Comparison of ENCODE assay signal across 20 cellular contexts in genomic region chr16:85913688-85914422, GRCh38. TPM values are rescaled to one million over a fixed set of nuclear protein-coding genes. Genes with fewer than 3 reads are reported as not detected.
DNase-seq lines count a peak whose midpoint lies in the region; ATAC-seq, FAIRE-seq and TF ChIP-seq lines count a peak whose summit lies in the region.
"Had no signal": no experiment of that assay in that cellular context is flagged by ENCODE, and none has a peak within 500 bp of the region (broad histone marks: within the 10 kb centered on the region; RNA-seq: fewer than 3 reads in every experiment).

No MANE protein-coding gene starts in this region.

- no peaks in the 10 kb centered on the region for H3K9me2 ChIP-seq in OCI-LY1 (ENCODE audit: low read depth, low read length)

- TF ChIP-seq CTCF in OCI-LY1 (IDR thresholded peaks at IDR 0.05; ENCODE audit: low read length) (no peak), H1 (IDR thresholded peaks at IDR 0.05; ENCODE audit: control extremely low read depth in 1 of 3, insufficient read depth in 1 of 3, low read depth in 1 of 3, low read length in 3 of 3) (no peak), pancreas (IDR thresholded peaks at IDR 0.05) (no peak)

- TF ChIP-seq POLR2A in GM12892 (IDR thresholded peaks at IDR 0.05; ENCODE audit: low read depth, low read length) (peak; percentile 42), H1 (IDR thresholded peaks at IDR 0.05; ENCODE audit: control extremely low read depth in 1 of 2, low read depth in 2 of 2, low read length in 2 of 2) (no peak)

- H3K4me1 ChIP-seq in OCI-LY1 (ENCODE audit: insufficient read depth, low read length, severe bottlenecking) = peaks cover 90% of the 10 kb centered on the region
- peaks cover 0 to 5% (median 2%) of the 10 kb centered on the region in 4 experiments; a peak in 3 of 7 replicates for H3K4me1 ChIP-seq in H1 (replicated peaks in 1 of 4; ENCODE audit: control insufficient read depth in 3 of 4, insufficient read depth in 4 of 4, low read length in 3 of 4)
- H3K4me1 ChIP-seq in trophoblast cell (ENCODE audit: control insufficient read depth in 1 of 2, insufficient read depth in 2 of 2, low read length in 2 of 2) = peaks cover 9 to 15% of the 10 kb centered on the region in 2 experiments
- peaks cover 6 to 12% (median 11%) of the 10 kb centered on the region in 3 donors for H3K4me1 ChIP-seq in pancreas

- H2BK5ac ChIP-seq in H1 (ENCODE audit: low read depth, low read length) = peak overlapping the region; percentile 12; the same call in 1 of the 2 replicates
- no peak overlapping the region for H2BK5ac ChIP-seq in trophoblast cell (ENCODE audit: low read depth, low read length, poor library complexity)

- H3K36me3 ChIP-seq in OCI-LY1 (ENCODE audit: insufficient read depth, low read length) (peaks cover 100% of the 10 kb centered on the region), H1 (ENCODE audit: control insufficient read depth in 2 of 4, insufficient read depth in 4 of 4, low read length in 3 of 4) (no peaks in the 10 kb centered on the region), trophoblast cell (ENCODE audit: control insufficient read depth in 1 of 2, insufficient read depth in 2 of 2, low read length in 2 of 2) (peaks cover 11 to 29% of the 10 kb centered on the region in 2 experiments), pancreas (no peaks in the 10 kb centered on the region)

- no peak overlapping the region for H4K8ac ChIP-seq in H1 (ENCODE audit: extremely low read depth, insufficient read depth, low read length)
- H4K8ac ChIP-seq in trophoblast cell (ENCODE audit: low read depth, low read length) = no peak overlapping the region

- no peak for FAIRE-seq in GM12892 (lab: Jason Lieb, UNC)
- FAIRE-seq in H1 (lab: Jason Lieb, UNC) = no peak
- FAIRE-seq in pancreas (lab: Jason Lieb, UNC) = no peak

- CTCF ChIA-PET in H1 (lab: Charles Lee; ENCODE audit: partially characterized antibody) = interaction anchor here (1.0 to 10.2 kb wide), 9 partner anchors 16 to 92 kb away, joined by 3 to 52 read pairs (median 4); no protein-coding TSS in a partner anchor

- POLR2A ChIA-PET in H1 (lab: Charles Lee; ENCODE audit: partially characterized antibody) = no interaction called here

- DNase-seq in GM12892 (ENCODE audit: insufficient read length) = no peak
- no peak for DNase-seq in H1 (ENCODE audit: low read depth in 1 of 2, low spot score in 2 of 2)
- no peak for DNase-seq in trophoblast cell
- DNase-seq in stimulated activated CD4-positive, alpha-beta T cell treated with anti-CD3 and anti-CD28 coated beads, Interleukin-15, amount 100 ng/mL, for 24 hours = no peak
- no peak for DNase-seq in DMS53 treated with DMSO at 0.1 percent for 48 hours (lab: John Stamatoyannopoulos, UW; ENCODE audit: unreplicated experiment)
- no peak for DNase-seq in pancreas
- DNase-seq: activated gamma-delta T cell treated with Interleukin-2 at 50 U/mL for 16 hours, AML-193, body of pancreas, DMS153, KBM-7, NCI-H1417 treated with DMSO at 0.1 percent for 48 hours, NCI-H2227 treated with DMSO at 0.1 percent for 48 hours, right cardiac atrium, testis had no signal

- no peaks in the 10 kb centered on the region for H3K9me3 ChIP-seq in OCI-LY1 (ENCODE audit: low read length)
- no peaks in the 10 kb centered on the region for H3K9me3 ChIP-seq in H1 (ENCODE audit: insufficient read depth in 2 of 2, low read depth in 1 of 2, low read length in 1 of 2)
- peaks cover 2% of the 10 kb centered on the region for H3K9me3 ChIP-seq in trophoblast cell (ENCODE audit: insufficient read depth, low read depth, low read length)
- H3K9me3 ChIP-seq in pancreas = no peaks in the 10 kb centered on the region
- H3K9me3 ChIP-seq: body of pancreas, testis had no signal

- no peaks in the 10 kb centered on the region for H3K79me1 ChIP-seq in H1 (ENCODE audit: low read depth, low read length)
- no peaks in the 10 kb centered on the region for H3K79me1 ChIP-seq in trophoblast cell (ENCODE audit: low read length)

- H3K4me3 ChIP-seq in OCI-LY1 (ENCODE audit: low read depth, low read length, poor library complexity, severe bottlenecking) (peak overlapping the region; percentile 58), H1 (ENCODE audit: extremely low read depth in 1 of 4, insufficient read depth in 2 of 4, low read depth in 3 of 4, low read length in 4 of 4) (no peak overlapping the region), trophoblast cell (ENCODE audit: low read depth, low read length) (no peak overlapping the region), pancreas (no peak overlapping the region)
- H3K4me3 ChIP-seq: body of pancreas, testis had no signal

- H4K20me1 ChIP-seq in OCI-LY1 (ENCODE audit: insufficient read depth, low read length) (no peaks in the 10 kb centered on the region), H1 (replicated peaks in 1 of 2; ENCODE audit: control insufficient read depth in 1 of 2, insufficient read depth in 2 of 2, low read length in 2 of 2) (peaks cover 0 to 3% of the 10 kb centered on the region in 2 experiments)

- no peak overlapping the region for H2AK5ac ChIP-seq in H1 (ENCODE audit: low read depth, low read length)
- no peak overlapping the region for H2AK5ac ChIP-seq in trophoblast cell (ENCODE audit: low read length)

- H2BK120ac ChIP-seq in H1 (replicated peaks; ENCODE audit: low read depth, low read length) (no peak overlapping the region), trophoblast cell (ENCODE audit: insufficient read depth, low read length, poor library complexity) (no peak overlapping the region)

- H3K27ac ChIP-seq in OCI-LY1 (ENCODE audit: low read depth, low read length, poor library complexity, severe bottlenecking) (peak overlapping the region; percentile 94), H1 (ENCODE audit: low read depth, low read length) (no peak overlapping the region), trophoblast cell (ENCODE audit: low read depth, low read length) (no peak overlapping the region), pancreas (no peak overlapping the region)
- H3K27ac ChIP-seq: body of pancreas, epithelial cell of prostate, testis had no signal

- H3K9ac ChIP-seq in OCI-LY1 (ENCODE audit: low read length) (peak overlapping the region; percentile 56), H1 (replicated peaks in 1 of 4; ENCODE audit: extremely low read depth in 1 of 4, low read depth in 3 of 4, low read length in 3 of 4) (no peak overlapping the region), trophoblast cell (ENCODE audit: low read length) (no peak overlapping the region)

- H3K4ac ChIP-seq in H1 (replicated peaks; ENCODE audit: insufficient read length, low read depth, low read length) (no peak overlapping the region), trophoblast cell (ENCODE audit: low read depth, low read length) (no peak overlapping the region)

- 0 out of 2 replicates have a peak overlapping the region, but pooled peaks have one; percentile 1 for H2BK15ac ChIP-seq in H1 (ENCODE audit: low read length)

- H4K91ac ChIP-seq in H1 (replicated peaks; ENCODE audit: insufficient read length, low read length) = no peak overlapping the region
- peak overlapping the region; percentile 39 for H4K91ac ChIP-seq in trophoblast cell (ENCODE audit: low read depth, low read length)

- no peak overlapping the region for H2BK20ac ChIP-seq in H1 (ENCODE audit: low read length)

- H3K79me2 ChIP-seq in OCI-LY1 (ENCODE audit: insufficient read depth, low read length) (no peaks in the 10 kb centered on the region), H1 (ENCODE audit: control insufficient read depth in 1 of 2, insufficient read depth in 2 of 2, low read length in 2 of 2) (no peaks in the 10 kb centered on the region), trophoblast cell (ENCODE audit: control insufficient read depth, insufficient read depth, low read length, poor library complexity) (no peaks in the 10 kb centered on the region)

- H4K12ac ChIP-seq in trophoblast cell (ENCODE audit: low read depth, low read length) = no peak overlapping the region

- ATAC-seq in pancreas = no peak
- no peak for ATAC-seq in HG02870 (IDR thresholded peaks at IDR 0.05; ENCODE audit: unreplicated experiment)
- ATAC-seq: activated CD4-positive, CD25-positive, alpha-beta regulatory T cell treated with anti-CD3 and anti-CD28 coated beads, Interleukin-2, amount 50 U/mL, for 24 hours; body of pancreas; right cardiac atrium; Right ventricle myocardium inferior had no signal

- no peak for TF ChIP-seq EP300 in H1 (IDR thresholded peaks at IDR 0.05; ENCODE audit: borderline replicate concordance in 1 of 2, low read depth in 2 of 2, low read length in 2 of 2)

- H3K18ac ChIP-seq in H1 (ENCODE audit: extremely low read depth, low read length) (0 out of 2 replicates have a peak overlapping the region, but pooled peaks have one; percentile 48), trophoblast cell (ENCODE audit: low read length) (no peak overlapping the region)

- H3K14ac ChIP-seq in H1 (ENCODE audit: insufficient read length) (no peak overlapping the region), trophoblast cell (ENCODE audit: low read length) (no peak overlapping the region)

- H2BK12ac ChIP-seq in H1 (ENCODE audit: low read depth, low read length) (no peak overlapping the region), trophoblast cell (ENCODE audit: low read length) (no peak overlapping the region)

- no peaks in the 10 kb centered on the region for H3F3A ChIP-seq in OCI-LY1 (ENCODE audit: insufficient read depth, low read length)

- WGBS in H1 (ENCODE audit: extremely low coverage in 1 of 2, insufficient coverage in 1 of 2, insufficient read length in 1 of 2, insufficient replicate concordance in 2 of 2, low coverage in 1 of 2, low lambda C conversion rate in 2 of 2, missing lambda C conversion rate in 1 of 2), 2 experiments = 80% methylated on average over 15 of the region's 16 CpGs; no CpG with 5 or more reads in 1 of the 2 experiments
- no CpG with 5 or more reads among the region's 16 CpGs for WGBS in trophoblast cell (ENCODE audit: extremely low coverage, insufficient coverage, insufficient read length)
- 79 to 83% methylated on average over 16 of the region's 16 CpGs for WGBS in pancreas, 2 donors

- H3K27me3 ChIP-seq in OCI-LY1 (ENCODE audit: insufficient read depth, low read length) (no peaks in the 10 kb centered on the region), H1 (replicated peaks in 1 of 4; ENCODE audit: control insufficient read depth in 3 of 4, extremely low read depth in 1 of 4, insufficient read depth in 3 of 4, low read length in 3 of 4) (peaks cover 0 to 6% (median 3%) of the 10 kb centered on the region in 4 experiments; a peak in 3 of 7 replicates), trophoblast cell (ENCODE audit: insufficient read depth, low read length) (no peaks in the 10 kb centered on the region), pancreas (no peaks in the 10 kb centered on the region)
- H3K27me3 ChIP-seq: body of pancreas, testis had no signal

- H3K56ac ChIP-seq in H1 (replicated peaks; ENCODE audit: insufficient read length, low read depth, low read length) = no peak overlapping the region

- intact Hi-C loops in pancreas (cut with DNase I) = no loop called here

- H2AFZ ChIP-seq in OCI-LY1 (ENCODE audit: low read length) (no peak overlapping the region), H1 (ENCODE audit: low read length) (no peak overlapping the region), trophoblast cell (ENCODE audit: insufficient read depth, low read length, poor library complexity) (no peak overlapping the region)

- H3K23me2 ChIP-seq in H1 (ENCODE audit: low read depth, low read length) = no peaks in the 10 kb centered on the region

- no peak overlapping the region for H3K23ac ChIP-seq in H1 (ENCODE audit: insufficient read length)
- H3K23ac ChIP-seq in trophoblast cell (ENCODE audit: low read length) = no peak overlapping the region

- no peak for TF ChIP-seq RAD21 in H1 (IDR thresholded peaks at IDR 0.05 in 1 of 2, conservative IDR thresholded peaks at IDR 0.05 in 1 of 2; ENCODE audit: low read depth in 2 of 2, low read length in 2 of 2)

- H4K5ac ChIP-seq in H1 (ENCODE audit: insufficient read length, low read depth, low read length) = no peak overlapping the region

- peak overlapping the region; percentile 86 for H3K4me2 ChIP-seq in OCI-LY1 (ENCODE audit: low read length)
- H3K4me2 ChIP-seq in H1 (ENCODE audit: insufficient read depth in 1 of 2, low read depth in 2 of 2, low read length in 2 of 2) = no peak overlapping the region
- no peak overlapping the region for H3K4me2 ChIP-seq in trophoblast cell (ENCODE audit: low read length)

RNA-seq across cellular contexts. Expression of gene IRF8, which starts 14.9 kb away (rescaled TPM):
- 139 TPM for polyA plus RNA-seq in GM12892 (2012; ENCODE audit: missing spikeins)
- 0.96 and 2.0 TPM in 2 replicates for total RNA-seq in H1 (2021; fragmentation: NEBNext Ultra II Directional; extraction: Animal tissue kit (Norgen Biotek cat#: 25700))
- polyA plus RNA-seq in H1 (2011; rRNA removed) (0.35 and 0.72 TPM in 2 replicates), pancreas (1 to 10 TPM in 1 of 2 donors, under 1 TPM in 1; 0.92 to 1.7 TPM)
- polyA plus RNA-seq in H1 (2011; cell fraction: cytosol; rRNA removed) = 0.54 TPM
- 0.80 TPM for polyA plus RNA-seq in H1 (2011; cell fraction: nucleus; rRNA removed)
- polyA plus RNA-seq in H1 (2012, experiment 1 of 2) = 0.37 to 0.72 TPM (median 0.53 TPM) in 4 replicates
- polyA plus RNA-seq in H1 (2012, experiment 2 of 2) = 0.12 TPM
- polyA plus RNA-seq in H1 (2013, experiment 1 of 2) = 0.34 TPM
- polyA plus RNA-seq in H1 (2013, experiment 2 of 2) = 0.37 TPM
- polyA minus RNA-seq in H1 (2011; rRNA and poly(A)+ RNA removed) = 0.88 and 1.3 TPM in 2 replicates
- not detected for polyA minus RNA-seq in H1 (2011; cell fraction: cytosol; rRNA and poly(A)+ RNA removed)
- polyA minus RNA-seq in H1 (2011; cell fraction: nucleus; rRNA and poly(A)+ RNA removed) = 0.30 TPM
- 4.1 and 4.2 TPM in 2 replicates for polyA plus RNA-seq in trophoblast cell (2013)
- 10 to 100 TPM in 3 of 6 donors, 1 to 10 TPM in 3; 2.3 to 18.2 (median 9.8) TPM for total RNA-seq in pancreas
